16 cellular contexts compared by ENCODE assay signal in genomic region chr11:66879583-66879982, GRCh38.
"Had no signal": no experiment of that assay in that cellular context is flagged by ENCODE, and none has a peak within 500 bp of the region (broad histone marks: within the 10 kb centered on the region; RNA-seq: fewer than 3 reads in every experiment).

No MANE protein-coding gene starts in this region.

- H3K36me3 ChIP-seq: tibial nerve, vagina had no signal

- H3K27ac Mint-ChIP-seq: activated naive CD8-positive, alpha-beta T cell; activated T-cell treated with anti-CD3 and anti-CD28 coated beads, Interleukin-2, amount 50 U/mL, for 24 hours; immature natural killer cell; stimulated activated effector memory CD8-positive, alpha-beta T cell treated with anti-CD3 and anti-CD28 coated beads, Interleukin-12 subunit alpha, Interleukin-12 subunit beta, amount 100 ng/mL, for 72 hours; T-helper 2 cell treated with Interferon-gamma antibody and Interleukin-4, amounts not matched to agents 5 μg/mL and 100 μg/mL, for 36 hours had no signal

- H3K27me3 ChIP-seq: tibial nerve, vagina had no signal

- H3K27ac ChIP-seq: vagina had no signal

- ATAC-seq: esophagus mucosa; mucosa of descending colon; naive thymus-derived CD8-positive, alpha-beta T cell; stimulated activated effector memory CD8-positive, alpha-beta T cell treated with anti-CD3 and anti-CD28 coated beads, Interleukin-12 subunit alpha, Interleukin-12 subunit beta, amount 100 ng/mL, for 72 hours had no signal

- H3K9me3 Mint-ChIP-seq: activated T-cell treated with anti-CD3 and anti-CD28 coated beads, Interleukin-2, amount 50 U/mL, for 24 hours; immature natural killer cell; naive thymus-derived CD8-positive, alpha-beta T cell; stimulated activated effector memory CD8-positive, alpha-beta T cell treated with anti-CD3 and anti-CD28 coated beads, Interleukin-12 subunit alpha, Interleukin-12 subunit beta, amount 100 ng/mL, for 72 hours; T-helper 2 cell treated with Interferon-gamma antibody and Interleukin-4, amounts not matched to agents 5 μg/mL and 100 μg/mL, for 36 hours had no signal

- H3K9me3 ChIP-seq: mucosa of descending colon, tibial nerve, vagina had no signal

- H2AFZ ChIP-seq: parathyroid adenoma had no signal

- H3K9ac ChIP-seq: parathyroid adenoma had no signal

- H3K4me3 Mint-ChIP-seq: activated naive CD8-positive, alpha-beta T cell; activated T-cell treated with anti-CD3 and anti-CD28 coated beads, Interleukin-2, amount 50 U/mL, for 24 hours; immature natural killer cell; stimulated activated effector memory CD8-positive, alpha-beta T cell treated with anti-CD3 and anti-CD28 coated beads, Interleukin-12 subunit alpha, Interleukin-12 subunit beta, amount 100 ng/mL, for 72 hours; T-helper 2 cell treated with Interferon-gamma antibody and Interleukin-4, amounts not matched to agents 5 μg/mL and 100 μg/mL, for 36 hours had no signal

- H3K36me3 Mint-ChIP-seq: activated naive CD8-positive, alpha-beta T cell; immature natural killer cell; stimulated activated effector memory CD8-positive, alpha-beta T cell treated with anti-CD3 and anti-CD28 coated beads, Interleukin-12 subunit alpha, Interleukin-12 subunit beta, amount 100 ng/mL, for 72 hours had no signal

- H3K4me3 ChIP-seq: mucosa of descending colon, tibial nerve, vagina had no signal

- H3K27me3 Mint-ChIP-seq: activated naive CD8-positive, alpha-beta T cell; activated T-cell treated with anti-CD3 and anti-CD28 coated beads, Interleukin-2, amount 50 U/mL, for 24 hours; naive thymus-derived CD8-positive, alpha-beta T cell had no signal

- DNase-seq: activated CD4-positive, alpha-beta T cell treated with anti-CD3 and anti-CD28 coated beads, Interleukin-2, amount 50 U/mL, for 4 hours; activated CD4-positive, CD25-positive, alpha-beta regulatory T cell treated with anti-CD3 and anti-CD28 coated beads, Interleukin-2, amount 50 U/mL, for 72 hours; activated effector memory CD4-positive, alpha-beta T cell treated with Interleukin-2 at 50 U/mL for 16 hours; activated T-cell treated with anti-CD3 and anti-CD28 coated beads, Interleukin-2, amount 50 U/mL, for 24 hours; amygdala; immature natural killer cell; left cardiac atrium; naive thymus-derived CD8-positive, alpha-beta T cell had no signal
